Comparison of ENCODE assay signal across 20 cellular contexts in the genomic region with DNA sequence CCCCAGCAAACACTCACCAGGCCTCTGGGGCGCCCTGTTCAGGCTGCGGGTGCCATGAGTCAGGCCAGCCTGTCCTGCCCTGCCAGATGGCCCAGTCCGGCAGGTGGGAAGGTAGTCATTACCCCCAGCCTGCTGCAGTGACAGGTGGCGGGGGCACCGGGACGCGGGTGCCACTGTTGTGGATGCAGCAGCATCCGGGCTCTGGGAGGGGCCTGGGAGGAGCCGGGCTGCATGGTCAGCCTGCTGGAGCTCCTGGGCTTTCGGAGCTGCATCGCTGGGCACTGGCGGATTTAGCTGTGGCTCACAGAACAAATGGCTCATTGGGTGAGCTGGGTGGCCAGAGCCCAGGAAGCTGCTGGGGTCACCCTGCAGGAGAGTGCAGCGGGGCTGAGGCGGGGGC. TPM values are rescaled to one million over a fixed set of nuclear protein-coding genes. Genes with fewer than 3 reads are reported as not detected.
DNase-seq lines count a peak whose midpoint lies in the region; ATAC-seq and TF ChIP-seq lines count a peak whose summit lies in the region.
"Had no signal": no experiment of that assay in that cellular context is flagged by ENCODE, and none has a peak within 500 bp of the region (broad histone marks: within the 10 kb centered on the region; RNA-seq: fewer than 3 reads in every experiment).

No MANE protein-coding gene starts in this region.

- H3K4me3 ChIP-seq in psoas muscle = no peak overlapping the region
- no peak overlapping the region for H3K4me3 ChIP-seq in gastrocnemius medialis
- H3K4me3 ChIP-seq: MG63, vagina had no signal

- H3K27ac ChIP-seq in psoas muscle (no peak overlapping the region), gastrocnemius medialis (no peak overlapping the region)
- H3K27ac ChIP-seq: vagina had no signal

- H3K27ac Mint-ChIP-seq in glutamatergic neuron (ENCODE audit: unreplicated experiment) = no peak overlapping the region
- H3K27ac Mint-ChIP-seq: activated CD4-positive, alpha-beta T cell treated with anti-CD3 and anti-CD28 coated beads, Interleukin-2, amount 10 ng/mL, durations not matched to agents 24 days and 14 days; activated T-helper 17 cell treated with anti-CD3 and anti-CD28 coated beads, Interleukin-2, amount 50 U/mL, for 72 hours; CD14-positive monocyte had no signal

- no peak for ATAC-seq in psoas muscle
- no peak for ATAC-seq in gastrocnemius medialis
- ATAC-seq in GM19324 (IDR thresholded peaks at IDR 0.05; ENCODE audit: low FRiP score, unreplicated experiment) = no peak
- ATAC-seq: activated T-helper 17 cell treated with anti-CD3 and anti-CD28 coated beads, Interleukin-2, amount 50 U/mL, for 72 hours had no signal

- TF ChIP-seq CTCF in glutamatergic neuron (IDR thresholded peaks at IDR 0.05; ENCODE audit: partially characterized antibody, unreplicated experiment) = no peak
- no peak for TF ChIP-seq CTCF in psoas muscle (IDR thresholded peaks at IDR 0.05)
- TF ChIP-seq CTCF in gastrocnemius medialis (IDR thresholded peaks at IDR 0.05 in 4 of 5, conservative IDR thresholded peaks at IDR 0.05 in 1 of 5) = no peak

- 92 to 93% (median 92%) methylated on average over 14 of the region's 14 CpGs for WGBS in psoas muscle, 3 donors

- no peaks in the 10 kb centered on the region for H3K36me3 Mint-ChIP-seq in glutamatergic neuron (ENCODE audit: unreplicated experiment)
- H3K36me3 Mint-ChIP-seq: CD14-positive monocyte had no signal

- H3K4me1 Mint-ChIP-seq in glutamatergic neuron (ENCODE audit: low read depth, unreplicated experiment) = peaks cover 15% of the 10 kb centered on the region
- H3K4me1 Mint-ChIP-seq: activated CD4-positive, alpha-beta T cell treated with anti-CD3 and anti-CD28 coated beads, Interleukin-2, amount 10 ng/mL, durations not matched to agents 24 days and 14 days; activated T-helper 17 cell treated with anti-CD3 and anti-CD28 coated beads, Interleukin-2, amount 50 U/mL, for 72 hours; CD14-positive monocyte had no signal

- TF ChIP-seq POLR2A in gastrocnemius medialis (IDR thresholded peaks at IDR 0.05) = no peak

- in situ Hi-C loops in gastrocnemius medialis (cut with MboI; ENCODE audit: low sequenced_read_pairs in 4 of 4) = no loop called here

- H3K36me3 ChIP-seq in psoas muscle (ENCODE audit: insufficient read depth in 1 of 2, low read depth in 1 of 2) = peaks cover 0 to 29% of the 10 kb centered on the region in 2 donors
- H3K36me3 ChIP-seq in gastrocnemius medialis = peaks cover 0 to 13% of the 10 kb centered on the region in 2 donors

- peaks cover 21% of the 10 kb centered on the region for H3K9me3 Mint-ChIP-seq in glutamatergic neuron (ENCODE audit: unreplicated experiment)
- H3K9me3 Mint-ChIP-seq: activated CD4-positive, alpha-beta T cell treated with anti-CD3 and anti-CD28 coated beads, Interleukin-2, amount 10 ng/mL, durations not matched to agents 24 days and 14 days; activated T-helper 17 cell treated with anti-CD3 and anti-CD28 coated beads, Interleukin-2, amount 50 U/mL, for 72 hours; brain had no signal

- intact Hi-C loops in psoas muscle (cut with DNase I) (no loop called here), gastrocnemius medialis (cut with DNase I; ENCODE audit: low total_unique reads) (no loop called here)

- H3K4me3 Mint-ChIP-seq in glutamatergic neuron (ENCODE audit: unreplicated experiment) = no peak overlapping the region
- H3K4me3 Mint-ChIP-seq: activated CD4-positive, alpha-beta T cell treated with anti-CD3 and anti-CD28 coated beads, Interleukin-2, amount 10 ng/mL, durations not matched to agents 24 days and 14 days; activated T-helper 17 cell treated with anti-CD3 and anti-CD28 coated beads, Interleukin-2, amount 50 U/mL, for 72 hours; brain; CD14-positive monocyte had no signal

- DNase-seq in SHP77 (lab: John Stamatoyannopoulos, UW) = peak; percentile 25 to 44
- DNase-seq in SHP77 treated with DMSO at 0.1 percent for 48 hours (lab: John Stamatoyannopoulos, UW) = no peak
- DNase-seq in LHCN-M2 (ENCODE audit: low read depth) = peak; percentile 27
- peak; percentile 51 for DNase-seq in glutamatergic neuron
- DNase-seq in psoas muscle = peak; percentile 10 to 39
- no peak for DNase-seq in gastrocnemius medialis
- DNase-seq in NOMO-1 treated with DMSO at 0.1 percent for 48 hours (lab: John Stamatoyannopoulos, UW; ENCODE audit: unreplicated experiment) = no peak
- DNase-seq: activated CD4-positive, alpha-beta T cell treated with anti-CD3 and anti-CD28 coated beads, Interleukin-2, amount 10 ng/mL, durations not matched to agents 24 days and 14 days; DMS153; MG63; NCI-H187; NCI-H446; nucleus accumbens; SIG-M5 had no signal

- H3K9me3 ChIP-seq in psoas muscle (no peaks in the 10 kb centered on the region), gastrocnemius medialis (no peaks in the 10 kb centered on the region)
- H3K9me3 ChIP-seq: MG63, vagina had no signal

- H3K27me3 ChIP-seq in psoas muscle (ENCODE audit: insufficient read depth in 3 of 3, low read length in 2 of 3) (no peaks in the 10 kb centered on the region), gastrocnemius medialis (no peaks in the 10 kb centered on the region)
- H3K27me3 ChIP-seq: MG63, vagina had no signal

- H3K4me1 ChIP-seq in psoas muscle = peaks cover 12% of the 10 kb centered on the region
- H3K4me1 ChIP-seq in gastrocnemius medialis = peaks cover 12 to 13% of the 10 kb centered on the region in 2 donors

- peaks cover 21% of the 10 kb centered on the region for H3K27me3 Mint-ChIP-seq in glutamatergic neuron (ENCODE audit: unreplicated experiment)
- H3K27me3 Mint-ChIP-seq: activated CD4-positive, alpha-beta T cell treated with anti-CD3 and anti-CD28 coated beads, Interleukin-2, amount 10 ng/mL, durations not matched to agents 24 days and 14 days; activated T-helper 17 cell treated with anti-CD3 and anti-CD28 coated beads, Interleukin-2, amount 50 U/mL, for 72 hours; brain had no signal

RNA-seq across cellular contexts. Expression of gene CEP170B, which starts 13.5 kb away (rescaled TPM):
- total RNA-seq in LHCN-M2 (2014; rRNA removed) (30.3 and 32.7 TPM in 2 replicates), glutamatergic neuron (ENCODE audit: unreplicated experiment) (80.4 TPM), psoas muscle (10 to 100 TPM in 1 of 4 donors, 1 to 10 TPM in 3; 6.3 to 15.7 (median 7.7) TPM), gastrocnemius medialis (10 to 100 TPM in 1 of 4 donors, 1 to 10 TPM in 3; 4.5 to 13.0 (median 7.1) TPM)
- polyA plus RNA-seq in LHCN-M2 (2012) = 24.2 TPM
- 1 to 10 TPM; 2.0 to 5.8 (median 3.3) TPM for polyA plus RNA-seq in psoas muscle
- polyA plus RNA-seq: CD14-positive monocyte had no signal

RNA-seq across cellular contexts. Expression of gene PLD4, which starts 46.1 kb away (rescaled TPM):
- total RNA-seq in LHCN-M2 (2014; rRNA removed) = not detected in 2 replicates
- 0.19 TPM for polyA plus RNA-seq in LHCN-M2 (2012)
- total RNA-seq in glutamatergic neuron (ENCODE audit: unreplicated experiment) = not detected
- under 1 TPM in 2 of 4 donors, not detected in 2; 0.04 to 0.25 TPM for total RNA-seq in psoas muscle
- not detected for polyA plus RNA-seq in psoas muscle
- not detected for total RNA-seq in gastrocnemius medialis
- total RNA-seq: activated T-helper 17 cell treated with anti-CD3 and anti-CD28 coated beads, Interleukin-2, amount 50 U/mL, for 72 hours; lung microvascular endothelial cell; vagina had no signal

Comparison
In these comparisons a context has a peak if more than half of its experiments do, and no peak if none do; other contexts are left out.
1. DNase-seq: peak in SHP77 (2 of 2), LHCN-M2 (single experiment), glutamatergic neuron (single experiment) and psoas muscle (2 of 2); none in SHP77 treated with DMSO at 0.1 percent for 48 hours (single experiment), gastrocnemius medialis (0 of 2) and NOMO-1 treated with DMSO at 0.1 percent for 48 hours (single experiment).